Comparison of ENCODE assay signal across 16 cellular contexts in genomic region chr2:88450925-88451575, GRCh38. TPM values are rescaled to one million over a fixed set of nuclear protein-coding genes. Genes with fewer than 3 reads are reported as not detected.
DNase-seq lines count a peak whose midpoint lies in the region; TF ChIP-seq lines count a peak whose summit lies in the region.
"Had no signal": no experiment of that assay in that cellular context is flagged by ENCODE, and none has a peak within 500 bp of the region (broad histone marks: within the 10 kb centered on the region; RNA-seq: fewer than 3 reads in every experiment).

No MANE protein-coding gene starts in this region.

- H3K9me3 Mint-ChIP-seq in progenitor cell of endocrine pancreas (ENCODE audit: low read depth) = no peaks in the 10 kb centered on the region
- H3K9me3 Mint-ChIP-seq in osteocyte (ENCODE audit: unreplicated experiment) = no peaks in the 10 kb centered on the region
- H3K9me3 Mint-ChIP-seq: activated naive CD8-positive, alpha-beta T cell treated with anti-CD3 and anti-CD28 coated beads, Interleukin-2, amount 10 ng/mL, durations not matched to agents 7 days and 5 days had no signal

- H3K4me3 ChIP-seq in iPS-11a (ENCODE audit: low read depth, low read length) = peak overlapping the region; percentile 75
- H3K4me3 ChIP-seq: upper lobe of left lung had no signal

- peak; percentile 13 for DNase-seq in NCI-H1105 treated with DMSO at 0.1 percent for 48 hours (lab: John Stamatoyannopoulos, UW)
- no peak for DNase-seq in NCI-H1105 (lab: John Stamatoyannopoulos, UW)
- peak; percentile 27 for DNase-seq in NCI-H526 treated with DMSO at 0.1 percent for 48 hours (lab: John Stamatoyannopoulos, UW)
- no peak for DNase-seq in progenitor cell of endocrine pancreas (ENCODE audit: low spot score, unreplicated experiment)
- no peak for DNase-seq in hippocampal formation (lab: John Stamatoyannopoulos, UW)
- DNase-seq in stimulated activated CD4-positive, alpha-beta T cell treated with anti-CD3 and anti-CD28 coated beads, Interleukin-1b, Interleukin-23, amount 100 ng/mL, for 48 hours = no peak
- no peak for DNase-seq in osteocyte (ENCODE audit: extremely low spot score, unreplicated experiment)
- DNase-seq: 8988T; activated naive CD8-positive, alpha-beta T cell treated with anti-CD3 and anti-CD28 coated beads, Interleukin-2, amount 10 ng/mL, durations not matched to agents 7 days and 5 days; left cardiac atrium; NCI-H1436 treated with DMSO at 0.1 percent for 48 hours; NCI-H446 treated with DMSO at 0.1 percent for 48 hours; OCI-M1 had no signal

- TF ChIP-seq CTCF in progenitor cell of endocrine pancreas (IDR thresholded peaks at IDR 0.05; ENCODE audit: unreplicated experiment) (no peak), osteocyte (IDR thresholded peaks at IDR 0.05) (no peak)

- H3K36me3 Mint-ChIP-seq in progenitor cell of endocrine pancreas (ENCODE audit: insufficient read depth) = no peaks in the 10 kb centered on the region
- no peaks in the 10 kb centered on the region for H3K36me3 Mint-ChIP-seq in osteocyte (ENCODE audit: unreplicated experiment)

- peaks cover 68% of the 10 kb centered on the region for H3K27me3 Mint-ChIP-seq in progenitor cell of endocrine pancreas
- peaks cover 59% of the 10 kb centered on the region for H3K27me3 Mint-ChIP-seq in osteocyte (ENCODE audit: unreplicated experiment)

- H3K4me3 Mint-ChIP-seq in progenitor cell of endocrine pancreas (ENCODE audit: low read depth) (peak overlapping the region; percentile 71), osteocyte (ENCODE audit: unreplicated experiment) (no peak overlapping the region)

- peaks cover 6% of the 10 kb centered on the region for H3K4me1 Mint-ChIP-seq in progenitor cell of endocrine pancreas (ENCODE audit: low read depth)
- peaks cover 8% of the 10 kb centered on the region for H3K4me1 Mint-ChIP-seq in osteocyte (ENCODE audit: unreplicated experiment)

- no peak overlapping the region for H3K27ac Mint-ChIP-seq in progenitor cell of endocrine pancreas
- no peak overlapping the region for H3K27ac Mint-ChIP-seq in osteocyte (ENCODE audit: unreplicated experiment)
- H3K27ac Mint-ChIP-seq: activated naive CD8-positive, alpha-beta T cell treated with anti-CD3 and anti-CD28 coated beads, Interleukin-2, amount 10 ng/mL, durations not matched to agents 7 days and 5 days had no signal

RNA-seq across cellular contexts. Expression of gene FOXI3, which starts 1.4 kb away (rescaled TPM):
- total RNA-seq in progenitor cell of endocrine pancreas (0.57 and 0.98 TPM in 2 replicates), osteocyte (not detected in 2 replicates)
- total RNA-seq: activated naive CD8-positive, alpha-beta T cell treated with anti-CD3 and anti-CD28 coated beads, Interleukin-2, amount 10 ng/mL, durations not matched to agents 7 days and 5 days; left cardiac atrium; psoas muscle had no signal

Comparison
In these comparisons a context has a peak if more than half of its experiments do, and no peak if none do; other contexts are left out.
1. DNase-seq: peak in NCI-H1105 treated with DMSO at 0.1 percent for 48 hours (single experiment) and NCI-H526 treated with DMSO at 0.1 percent for 48 hours (single experiment); none in NCI-H1105 (single experiment), progenitor cell of endocrine pancreas (single experiment), hippocampal formation (0 of 2), stimulated activated CD4-positive, alpha-beta T cell treated with anti-CD3 and anti-CD28 coated beads, Interleukin-1b, Interleukin-23, amount 100 ng/mL, for 48 hours (single experiment) and osteocyte (single experiment).